27 cellular contexts compared by ENCODE assay signal in the genomic region with DNA sequence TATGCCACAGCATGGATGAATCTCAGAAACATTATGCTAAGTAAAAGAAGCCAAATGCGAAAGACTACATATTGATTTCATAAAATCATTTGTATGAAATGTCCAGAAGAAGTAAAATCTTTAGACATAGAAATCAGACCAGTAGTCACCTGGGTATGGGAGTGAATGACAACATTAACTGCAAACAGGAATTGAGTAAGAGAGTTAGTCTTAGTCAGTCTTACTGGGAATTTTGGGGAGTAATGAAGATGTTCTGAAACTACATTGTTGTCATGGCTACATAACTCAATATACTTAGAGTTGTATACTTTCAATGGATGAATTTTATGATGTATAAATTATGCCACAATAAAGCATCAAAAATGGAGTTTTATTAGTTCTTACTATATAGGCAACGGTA.
"Had no signal": no experiment of that assay in that cellular context is flagged by ENCODE, and none has a peak within 500 bp of the region (broad histone marks: within the 10 kb centered on the region; RNA-seq: fewer than 3 reads in every experiment).

No MANE protein-coding gene starts in this region.

- H3K4me1 ChIP-seq: parathyroid adenoma, psoas muscle, right lobe of liver, sigmoid colon, stomach, thyroid gland, tibial nerve, upper lobe of left lung, vagina had no signal

- H3K27me3 Mint-ChIP-seq: progenitor cell of endocrine pancreas; stimulated activated naive B cell treated with anti-CD40 and anti-IgM and Interleukin-4, amounts not matched to agents 10 μg/mL and 1 μg/mL and 100 μg/mL, for 72 hours; stimulated activated naive CD8-positive, alpha-beta T cell treated with anti-CD3 and anti-CD28 coated beads, Interleukin-15, Interleukin-2, amounts not matched to agents 100 ng/mL and 50 ng/mL, for 24 hours had no signal

- H3K4me3 ChIP-seq: neural progenitor cell, ovary, psoas muscle, right lobe of liver, sigmoid colon, stomach, thoracic aorta, thyroid gland, tibial nerve, upper lobe of left lung, vagina had no signal

- H3K27ac ChIP-seq: neural progenitor cell, ovary, parathyroid adenoma, psoas muscle, right lobe of liver, sigmoid colon, stomach, thoracic aorta, thyroid gland, tibial nerve, upper lobe of left lung, vagina had no signal

- H2AFZ ChIP-seq: neural progenitor cell, parathyroid adenoma had no signal

- H3K9me3 ChIP-seq: ovary, psoas muscle, right lobe of liver, sigmoid colon, stomach, thoracic aorta, thyroid gland, tibial nerve, upper lobe of left lung, vagina had no signal

- H3K4me1 Mint-ChIP-seq: nephron; neural progenitor cell; stimulated activated effector memory CD8-positive, alpha-beta T cell treated with anti-CD3 and anti-CD28 coated beads, Interleukin-12 subunit alpha, Interleukin-12 subunit beta, amount 100 ng/mL, for 72 hours; stimulated activated naive B cell treated with anti-CD40 and anti-IgM and Interleukin-4, amounts not matched to agents 10 μg/mL and 1 μg/mL and 100 μg/mL, for 72 hours had no signal

- H3K27me3 ChIP-seq: neural progenitor cell, right lobe of liver, sigmoid colon, stomach, thyroid gland, tibial nerve, upper lobe of left lung, vagina had no signal

- DNase-seq: occipital lobe; ovary; posterior cingulate gyrus; psoas muscle; right cardiac atrium; right lobe of liver; sigmoid colon; small intestine; stimulated activated CD4-positive, alpha-beta T cell treated with anti-CD3 and anti-CD28 coated beads, Interleukin-15, amount 100 ng/mL, for 24 hours; stimulated activated CD4-positive, alpha-beta T cell treated with anti-CD3 and anti-CD28 coated beads, Interleukin-2, amount 100 ng/mL, for 24 hours; stimulated activated CD4-positive, alpha-beta T cell treated with anti-CD3 and anti-CD28 coated beads, Interleukin-2, amount 100 ng/mL, for 48 hours; stimulated activated CD4-positive, alpha-beta T cell treated with anti-CD3 and anti-CD28 coated beads, Interleukin-4, amount 100 ng/mL, for 24 hours; stimulated activated naive B cell treated with anti-CD40 and anti-IgM and Interleukin-4, amounts not matched to agents 10 μg/mL and 1 μg/mL and 100 μg/mL, for 72 hours; stimulated activated naive CD4-positive, alpha-beta T cell treated with Interleukin-2 at 50 U/mL for 16 hours; stomach; thyroid gland; trophoblast cell; upper lobe of left lung had no signal

- ATAC-seq: psoas muscle; right cardiac atrium; right lobe of liver; stimulated activated effector memory CD8-positive, alpha-beta T cell treated with anti-CD3 and anti-CD28 coated beads, Interleukin-12 subunit alpha, Interleukin-12 subunit beta, amount 100 ng/mL, for 72 hours; stimulated activated naive B cell treated with anti-CD40 and anti-IgM and Interleukin-4, amounts not matched to agents 10 μg/mL and 1 μg/mL and 100 μg/mL, for 72 hours had no signal

- H3K9me3 Mint-ChIP-seq: nephron; neural progenitor cell; stimulated activated effector memory CD8-positive, alpha-beta T cell treated with anti-CD3 and anti-CD28 coated beads, Interleukin-12 subunit alpha, Interleukin-12 subunit beta, amount 100 ng/mL, for 72 hours; stimulated activated naive B cell treated with anti-CD40 and anti-IgM and Interleukin-4, amounts not matched to agents 10 μg/mL and 1 μg/mL and 100 μg/mL, for 72 hours; stimulated activated naive CD8-positive, alpha-beta T cell treated with anti-CD3 and anti-CD28 coated beads, Interleukin-15, Interleukin-2, amounts not matched to agents 100 ng/mL and 50 ng/mL, for 24 hours had no signal

- H3K36me3 Mint-ChIP-seq: neural progenitor cell; stimulated activated effector memory CD8-positive, alpha-beta T cell treated with anti-CD3 and anti-CD28 coated beads, Interleukin-12 subunit alpha, Interleukin-12 subunit beta, amount 100 ng/mL, for 72 hours; stimulated activated naive B cell treated with anti-CD40 and anti-IgM and Interleukin-4, amounts not matched to agents 10 μg/mL and 1 μg/mL and 100 μg/mL, for 72 hours had no signal

- H3K4me2 ChIP-seq: neural progenitor cell had no signal

- H3K36me3 ChIP-seq: neural progenitor cell, ovary, right lobe of liver, sigmoid colon, stomach, thoracic aorta, thyroid gland, tibial nerve, upper lobe of left lung, vagina had no signal

- H3K4me3 Mint-ChIP-seq: nephron; neural progenitor cell; stimulated activated effector memory CD8-positive, alpha-beta T cell treated with anti-CD3 and anti-CD28 coated beads, Interleukin-12 subunit alpha, Interleukin-12 subunit beta, amount 100 ng/mL, for 72 hours; stimulated activated naive B cell treated with anti-CD40 and anti-IgM and Interleukin-4, amounts not matched to agents 10 μg/mL and 1 μg/mL and 100 μg/mL, for 72 hours; stimulated activated naive CD8-positive, alpha-beta T cell treated with anti-CD3 and anti-CD28 coated beads, Interleukin-15, Interleukin-2, amounts not matched to agents 100 ng/mL and 50 ng/mL, for 24 hours had no signal

- H3K27ac Mint-ChIP-seq: nephron; neural progenitor cell; progenitor cell of endocrine pancreas; stimulated activated effector memory CD8-positive, alpha-beta T cell treated with anti-CD3 and anti-CD28 coated beads, Interleukin-12 subunit alpha, Interleukin-12 subunit beta, amount 100 ng/mL, for 72 hours; stimulated activated naive B cell treated with anti-CD40 and anti-IgM and Interleukin-4, amounts not matched to agents 10 μg/mL and 1 μg/mL and 100 μg/mL, for 72 hours; stimulated activated naive CD8-positive, alpha-beta T cell treated with anti-CD3 and anti-CD28 coated beads, Interleukin-15, Interleukin-2, amounts not matched to agents 100 ng/mL and 50 ng/mL, for 24 hours had no signal

- H3K79me2 ChIP-seq: parathyroid adenoma had no signal

- H3K9ac ChIP-seq: neural progenitor cell, parathyroid adenoma had no signal
